In the genomic region with DNA sequence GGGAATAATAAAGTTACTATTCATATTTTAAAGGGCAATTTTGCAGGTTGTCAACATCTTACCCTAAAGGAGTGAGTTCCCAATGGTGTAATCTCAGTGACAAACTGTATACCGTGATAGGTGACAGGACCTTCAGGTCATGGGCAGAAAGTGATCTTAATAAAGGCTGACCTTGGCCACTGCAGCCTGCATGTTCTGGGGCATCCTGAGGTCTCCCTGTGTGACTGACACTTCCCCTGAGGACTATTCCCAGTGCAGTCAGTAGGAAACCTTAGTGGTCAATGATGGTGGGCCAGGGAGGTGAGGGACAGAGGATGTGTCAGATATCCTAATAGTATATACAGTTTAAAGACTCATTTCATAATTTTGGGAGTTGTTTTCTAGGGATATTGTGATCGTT, we compare ENCODE assay signal across 18 cellular contexts.
"Had no signal": no experiment of that assay in that cellular context is flagged by ENCODE, and none has a peak within 500 bp of the region (broad histone marks: within the 10 kb centered on the region; RNA-seq: fewer than 3 reads in every experiment).

No MANE protein-coding gene starts in this region.

- H3K4me1 ChIP-seq: spleen, upper lobe of right lung had no signal

- H3K36me3 Mint-ChIP-seq: activated CD4-positive, alpha-beta memory T cell treated with anti-CD3 and anti-CD28 coated beads for 36 hours; activated naive CD8-positive, alpha-beta T cell treated with anti-CD3 and anti-CD28 coated beads, Interleukin-2, amount 10 ng/mL, durations not matched to agents 7 days and 5 days; natural killer cell treated with Interleukin-12 subunit alpha and Interleukin-12 subunit beta and Interleukin-15 and Interleukin-18, amount 100 ng/mL, for 72 hours had no signal

- H3K9me3 ChIP-seq: heart right ventricle, spleen, thyroid gland, upper lobe of right lung had no signal

- H3K27me3 ChIP-seq: heart right ventricle, thyroid gland, upper lobe of right lung had no signal

- H3K9me3 Mint-ChIP-seq: activated CD4-positive, alpha-beta memory T cell treated with anti-CD3 and anti-CD28 coated beads for 36 hours; activated naive CD4-positive, alpha-beta T cell treated with anti-CD3 and anti-CD28 coated beads for 36 hours; activated naive CD8-positive, alpha-beta T cell treated with anti-CD3 and anti-CD28 coated beads, Interleukin-2, amount 10 ng/mL, durations not matched to agents 7 days and 5 days; natural killer cell treated with Interleukin-12 subunit alpha and Interleukin-12 subunit beta and Interleukin-15 and Interleukin-18, amount 100 ng/mL, for 72 hours had no signal

- H3K4me3 Mint-ChIP-seq: activated CD4-positive, alpha-beta memory T cell treated with anti-CD3 and anti-CD28 coated beads for 36 hours; activated naive CD4-positive, alpha-beta T cell treated with anti-CD3 and anti-CD28 coated beads for 36 hours; activated naive CD8-positive, alpha-beta T cell treated with anti-CD3 and anti-CD28 coated beads, Interleukin-2, amount 10 ng/mL, durations not matched to agents 7 days and 5 days; natural killer cell treated with Interleukin-12 subunit alpha and Interleukin-12 subunit beta and Interleukin-15 and Interleukin-18, amount 100 ng/mL, for 72 hours; T-helper 17 cell had no signal

- FAIRE-seq: keratinocyte had no signal

- H3K27ac Mint-ChIP-seq: activated CD4-positive, alpha-beta memory T cell treated with anti-CD3 and anti-CD28 coated beads for 36 hours; activated naive CD4-positive, alpha-beta T cell treated with anti-CD3 and anti-CD28 coated beads for 36 hours; activated naive CD8-positive, alpha-beta T cell treated with anti-CD3 and anti-CD28 coated beads, Interleukin-2, amount 10 ng/mL, durations not matched to agents 7 days and 5 days; natural killer cell treated with Interleukin-12 subunit alpha and Interleukin-12 subunit beta and Interleukin-15 and Interleukin-18, amount 100 ng/mL, for 72 hours; T-helper 17 cell had no signal

- H3K4me1 Mint-ChIP-seq: activated naive CD8-positive, alpha-beta T cell treated with anti-CD3 and anti-CD28 coated beads, Interleukin-2, amount 10 ng/mL, durations not matched to agents 7 days and 5 days; T-helper 17 cell had no signal

- H3K36me3 ChIP-seq: heart right ventricle, spleen, thyroid gland, upper lobe of right lung had no signal

- DNase-seq: activated CD4-positive, alpha-beta memory T cell treated with anti-CD3 and anti-CD28 coated beads for 36 hours; activated CD4-positive, alpha-beta T cell treated with anti-CD3 and anti-CD28 coated beads for 48 hours; activated naive CD4-positive, alpha-beta T cell treated with anti-CD3 and anti-CD28 coated beads for 36 hours; activated naive CD8-positive, alpha-beta T cell treated with anti-CD3 and anti-CD28 coated beads, Interleukin-2, amount 10 ng/mL, durations not matched to agents 7 days and 5 days; activated T-cell treated with anti-CD3 and anti-CD28 coated beads, Interleukin-2, amount 50 U/mL, for 48 hours; amygdala; heart right ventricle; nucleus accumbens; spleen; stimulated activated CD4-positive, alpha-beta T cell treated with anti-CD3 and anti-CD28 coated beads, Interleukin-4, amount 100 ng/mL, for 1 hour; stimulated activated naive CD4-positive, alpha-beta T cell; SW 1271; T-helper 17 cell; thyroid gland; upper lobe of right lung had no signal

- H3K27ac ChIP-seq: epithelial cell of prostate, heart right ventricle, spleen, thyroid gland, upper lobe of right lung had no signal

- H3K4me3 ChIP-seq: heart right ventricle, spleen, thyroid gland, upper lobe of right lung had no signal
